16 cellular contexts compared by ENCODE assay signal in genomic region chr1:193590102-193590501, GRCh38.
A peak's percentile ranks its signal among the peaks of the same experiment; 100 is the strongest.
DNase-seq lines count a peak whose midpoint lies in the region; ATAC-seq lines count a peak whose summit lies in the region.
"Had no signal": no experiment of that assay in that cellular context is flagged by ENCODE, and none has a peak within 500 bp of the region (broad histone marks: within the 10 kb centered on the region; RNA-seq: fewer than 3 reads in every experiment).

No MANE protein-coding gene starts in this region.

- H3K27me3 Mint-ChIP-seq in CD4-positive, CD25-positive, alpha-beta regulatory T cell, result no peaks in the 10 kb centered on the region
- H3K27me3 Mint-ChIP-seq in dendritic cell treated with granulocyte-macrophage colony-stimulating factor and Interleukin-4, amounts not matched to agents 40 ng/mL and 50 ng/mL, for 4 days, result peaks cover 3% of the 10 kb centered on the region
- H3K27me3 Mint-ChIP-seq: CD4-positive, alpha-beta T cell had no signal

- H3K36me3 Mint-ChIP-seq in CD4-positive, CD25-positive, alpha-beta regulatory T cell, result no peaks in the 10 kb centered on the region
- H3K36me3 Mint-ChIP-seq in dendritic cell treated with granulocyte-macrophage colony-stimulating factor and Interleukin-4, amounts not matched to agents 40 ng/mL and 50 ng/mL, for 4 days (ENCODE audit: low read depth), result no peaks in the 10 kb centered on the region

- no peak overlapping the region for H3K4me3 Mint-ChIP-seq in CD4-positive, CD25-positive, alpha-beta regulatory T cell
- no peak overlapping the region for H3K4me3 Mint-ChIP-seq in dendritic cell treated with granulocyte-macrophage colony-stimulating factor and Interleukin-4, amounts not matched to agents 40 ng/mL and 50 ng/mL, for 4 days
- H3K4me3 Mint-ChIP-seq: CD4-positive, alpha-beta T cell had no signal

- no peaks in the 10 kb centered on the region for H3K36me3 ChIP-seq in CD4-positive, CD25-positive, alpha-beta regulatory T cell (ENCODE audit: control insufficient read depth, insufficient read depth, low read length)
- no peaks in the 10 kb centered on the region for H3K36me3 ChIP-seq in MG63
- H3K36me3 ChIP-seq: SJSA1 had no signal

- H3K4me1 Mint-ChIP-seq in CD4-positive, CD25-positive, alpha-beta regulatory T cell, result peaks cover 15 to 46% (median 34%) of the 10 kb centered on the region in 4 donors
- H3K4me1 Mint-ChIP-seq in dendritic cell treated with granulocyte-macrophage colony-stimulating factor and Interleukin-4, amounts not matched to agents 40 ng/mL and 50 ng/mL, for 4 days (ENCODE audit: low read depth), result peaks cover 38% of the 10 kb centered on the region

- peaks cover 13% of the 10 kb centered on the region for H3K4me1 ChIP-seq in CD4-positive, CD25-positive, alpha-beta regulatory T cell (ENCODE audit: control insufficient read depth, insufficient read depth, low read length, poor library complexity, severe bottlenecking)
- H3K4me1 ChIP-seq in right cardiac atrium (ENCODE audit: control insufficient read depth, insufficient read depth, low read length), result no peaks in the 10 kb centered on the region
- H3K4me1 ChIP-seq: SJSA1 had no signal

- no peaks in the 10 kb centered on the region for H3K9me3 Mint-ChIP-seq in CD4-positive, CD25-positive, alpha-beta regulatory T cell
- no peaks in the 10 kb centered on the region for H3K9me3 Mint-ChIP-seq in dendritic cell treated with granulocyte-macrophage colony-stimulating factor and Interleukin-4, amounts not matched to agents 40 ng/mL and 50 ng/mL, for 4 days
- H3K9me3 Mint-ChIP-seq: CD4-positive, alpha-beta T cell had no signal

- no peaks in the 10 kb centered on the region for H3K9me3 ChIP-seq in CD4-positive, CD25-positive, alpha-beta regulatory T cell (ENCODE audit: control insufficient read depth in 2 of 2, low read length in 2 of 2)
- H3K9me3 ChIP-seq in MG63 (no peaks in the 10 kb centered on the region), right cardiac atrium (ENCODE audit: control insufficient read depth, low read length) (no peaks in the 10 kb centered on the region)
- H3K9me3 ChIP-seq: SJSA1 had no signal

- no peak for ATAC-seq in CD4-positive, CD25-positive, alpha-beta regulatory T cell (ENCODE audit: low read depth in 2 of 2)
- ATAC-seq in right cardiac atrium (peak; percentile 19 to 31), GM19395 (IDR thresholded peaks at IDR 0.05; ENCODE audit: unreplicated experiment) (no peak)

- intact Hi-C loops in dendritic cell treated with granulocyte-macrophage colony-stimulating factor and Interleukin-4, amounts not matched to agents 40 ng/mL and 50 ng/mL, for 4 days (cut with micrococcal nuclease), result no loop called here
- intact Hi-C loops in right cardiac atrium (cut with DNase I), result no loop called here

- no peak overlapping the region for H3K27ac ChIP-seq in CD4-positive, CD25-positive, alpha-beta regulatory T cell (ENCODE audit: insufficient read depth, low read length, poor library complexity, severe bottlenecking)
- no peak overlapping the region for H3K27ac ChIP-seq in right cardiac atrium (ENCODE audit: low read length)
- H3K27ac ChIP-seq: SJSA1 had no signal

- DNase-seq in CD4-positive, CD25-positive, alpha-beta regulatory T cell, result no peak
- peak; percentile 6 for DNase-seq in MG63
- DNase-seq in right cardiac atrium, result no peak
- no peak for DNase-seq in activated CD4-positive, alpha-beta T cell treated with anti-CD3 and anti-CD28 coated beads for 1 hour
- no peak for DNase-seq in Kasumi-1 (lab: John Stamatoyannopoulos, UW)
- DNase-seq: AML-193; CD4-positive, alpha-beta T cell; KG1; MM.1S; NCI-H187; NCI-H526; OCI-M1; RPMI8226 had no signal

- H3K27me3 ChIP-seq in CD4-positive, CD25-positive, alpha-beta regulatory T cell (ENCODE audit: control insufficient read depth, insufficient read depth, low read length), result no peaks in the 10 kb centered on the region
- H3K27me3 ChIP-seq in MG63 (no peaks in the 10 kb centered on the region), right cardiac atrium (ENCODE audit: control insufficient read depth, insufficient read depth) (no peaks in the 10 kb centered on the region)
- H3K27me3 ChIP-seq: SJSA1 had no signal

- H3K27ac Mint-ChIP-seq in CD4-positive, CD25-positive, alpha-beta regulatory T cell, result peak overlapping the region in 2 of 3 donors; percentile 33 to 38
- H3K27ac Mint-ChIP-seq in dendritic cell treated with granulocyte-macrophage colony-stimulating factor and Interleukin-4, amounts not matched to agents 40 ng/mL and 50 ng/mL, for 4 days, result peak overlapping the region; percentile 66
- H3K27ac Mint-ChIP-seq: CD4-positive, alpha-beta T cell had no signal

- H3K4me3 ChIP-seq in CD4-positive, CD25-positive, alpha-beta regulatory T cell (ENCODE audit: low read depth, low read length), result no peak overlapping the region
- no peak overlapping the region for H3K4me3 ChIP-seq in MG63
- H3K4me3 ChIP-seq in right cardiac atrium (ENCODE audit: low read length), result no peak overlapping the region
- H3K4me3 ChIP-seq: SJSA1 had no signal

Comparison
In these comparisons a context has a peak if more than half of its experiments do, and no peak if none do; other contexts are left out.
1. ATAC-seq: peak in right cardiac atrium (2 of 2); none in CD4-positive, CD25-positive, alpha-beta regulatory T cell (0 of 2) and GM19395 (single experiment).